9 cellular contexts compared by ENCODE assay signal in genomic region chr2:95043300-95043786, GRCh38. TPM values are rescaled to one million over a fixed set of nuclear protein-coding genes. Genes with fewer than 3 reads are reported as not detected.
A peak's percentile ranks its signal among the peaks of the same experiment; 100 is the strongest.
DNase-seq lines count a peak whose midpoint lies in the region; ATAC-seq, FAIRE-seq and TF ChIP-seq lines count a peak whose summit lies in the region.
"Had no signal": no experiment of that assay in that cellular context is flagged by ENCODE, and none has a peak within 500 bp of the region (broad histone marks: within the 10 kb centered on the region; RNA-seq: fewer than 3 reads in every experiment).

No MANE protein-coding gene starts in this region.

- H3K4me1 ChIP-seq in pancreas, result no peaks in the 10 kb centered on the region

- H3K36me3 ChIP-seq in pancreas, result no peaks in the 10 kb centered on the region

- 12 to 14% methylated on average over 11 of the region's 11 CpGs for WGBS in pancreas, 2 donors

- TF ChIP-seq POLR2A in GM12891 (IDR thresholded peaks at IDR 0.05; ENCODE audit: low read depth, low read length), result no peak

- intact Hi-C loops in pancreas (cut with DNase I), result no loop called here

- no peak overlapping the region for H3K4me3 ChIP-seq in fibroblast of the aortic adventitia (ENCODE audit: low read depth, low read length)
- H3K4me3 ChIP-seq in pancreas, result no peak overlapping the region

- no peak for TF ChIP-seq CTCF in fibroblast of the aortic adventitia (IDR thresholded peaks at IDR 0.05; ENCODE audit: insufficient read depth, low read length)
- TF ChIP-seq CTCF in pancreas (IDR thresholded peaks at IDR 0.05), result no peak
- TF ChIP-seq CTCF in GM10266 (IDR thresholded peaks at IDR 0.05; ENCODE audit: control insufficient read depth, insufficient read depth, low read depth, missing control alignments), result no peak

- DNase-seq in DMS 273 treated with DMSO at 0.1 percent for 48 hours (lab: John Stamatoyannopoulos, UW) (peak; percentile 52), HCEC 1CT (peak; percentile 70), SHP77 (lab: John Stamatoyannopoulos, UW) (peak; percentile 64 to 73), fibroblast of the aortic adventitia (ENCODE audit: low read depth) (peak; percentile 79), pancreas (peak; percentile 78 to 89 (median 82)), GM10266 (ENCODE audit: extremely low spot score) (no peak), GDM1 (lab: John Stamatoyannopoulos, UW) (no peak), GM12891 (ENCODE audit: insufficient read length, low spot score) (no peak)

- FAIRE-seq in pancreas (lab: Jason Lieb, UNC) (no peak), GM12891 (lab: Jason Lieb, UNC) (no peak)
- FAIRE-seq: endometrium had no signal

- H3K27ac ChIP-seq in pancreas, result no peak overlapping the region

- ATAC-seq in pancreas, result peak; percentile 94 to 99 (median 97)

- no peaks in the 10 kb centered on the region for H3K27me3 ChIP-seq in pancreas

- no peaks in the 10 kb centered on the region for H3K9me3 ChIP-seq in pancreas

TF ChIP-seq in GM12891, 5 proteins besides CTCF, POLR2A, EP300 and RAD21:
- TF ChIP-seq POLR2AphosphoS5 (IDR thresholded peaks at IDR 0.05; ENCODE audit: low read depth, low read length) (no peak), POU2F2 (IDR thresholded peaks at IDR 0.05; ENCODE audit: low read depth, low read length) (no peak), TAF1 (IDR thresholded peaks at IDR 0.05; ENCODE audit: low read depth, low read length) (no peak), PAX5 (IDR thresholded peaks at IDR 0.05; ENCODE audit: insufficient read depth, low read length, severe bottlenecking) (no peak), SPI1 (IDR thresholded peaks at IDR 0.05; ENCODE audit: low read depth, low read length) (no peak)

RNA-seq across cellular contexts. Expression of gene MAL, which starts 17.8 kb away (rescaled TPM):
- not detected in 2 replicates for total RNA-seq in fibroblast of the aortic adventitia (ENCODE audit: low replicate concordance)
- total RNA-seq in pancreas, result 1 to 10 TPM in 1 of 6 donors, under 1 TPM in 4, not detected in 1; 0.25 to 1.2 (median 0.55) TPM
- 1 to 10 TPM; 1.6 to 1.9 TPM for polyA plus RNA-seq in pancreas
- 11.2 TPM for polyA plus RNA-seq in GM12891 (2012; ENCODE audit: low read depth, missing spikeins)

Comparison
In these comparisons a context has a peak if more than half of its experiments do, and no peak if none do; other contexts are left out.
1. DNase-seq: peak in DMS 273 treated with DMSO at 0.1 percent for 48 hours (single experiment), HCEC 1CT (single experiment), SHP77 (2 of 2), fibroblast of the aortic adventitia (single experiment) and pancreas (6 of 6); none in GM10266 (single experiment), GDM1 (single experiment) and GM12891 (single experiment).